ENCODE assay signal across 8 cellular contexts in the genomic region with DNA sequence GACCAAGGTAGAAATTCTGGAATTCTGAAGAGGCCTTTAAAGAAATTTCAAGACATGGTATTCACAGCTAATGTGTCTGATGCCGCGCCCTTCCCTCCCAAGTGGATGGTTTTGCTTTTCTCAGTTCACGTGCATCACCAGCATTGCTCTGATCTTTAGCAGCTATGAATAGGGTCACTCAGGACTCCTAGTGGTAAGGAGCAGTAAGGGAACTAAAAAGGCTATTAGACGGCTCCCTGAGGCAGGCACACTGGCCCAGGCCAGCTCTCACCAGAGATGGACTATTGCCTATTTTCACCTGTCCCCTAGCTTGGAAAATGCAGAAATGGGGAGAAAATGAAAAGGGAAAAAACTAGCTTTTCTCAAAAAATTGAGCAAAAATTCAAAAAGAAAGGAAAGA.
DNase-seq lines count a peak whose midpoint lies in the region; ATAC-seq, FAIRE-seq and TF ChIP-seq lines count a peak whose summit lies in the region.

No MANE protein-coding gene starts in this region.

- CTCF ChIA-PET in A549 (lab: Yijun Ruan, JAX): interaction anchor here (0.9 kb wide), 1 partner anchor 452 kb away, joined by 3 read pairs; no protein-coding TSS in a partner anchor

- TF ChIP-seq RAD21 in A549 (conservative IDR thresholded peaks at IDR 0.05 in 1 of 2, IDR thresholded peaks at IDR 0.05 in 1 of 2): no peak

- H3K27ac ChIP-seq in A549 (no peak overlapping the region), left lung (no peak overlapping the region), body of pancreas (no peak overlapping the region)

- H3K9me3 ChIP-seq in A549 (no peaks in the 10 kb centered on the region), left lung (no peaks in the 10 kb centered on the region), body of pancreas (no peaks in the 10 kb centered on the region)

- 13% methylated on average over 4 of the region's 4 CpGs for WGBS in A549 (ENCODE audit: missing lambda C conversion rate)
- 71 to 74% methylated on average over 4 of the region's 4 CpGs for WGBS in lower leg skin, 2 donors
- WGBS in body of pancreas, 2 donors: 67% methylated on average over 4 of the region's 4 CpGs

- TF ChIP-seq CTCF in A549 (IDR thresholded peaks at IDR 0.05): no peak
- TF ChIP-seq CTCF in left lung (IDR thresholded peaks at IDR 0.05): no peak
- TF ChIP-seq CTCF in lower leg skin (IDR thresholded peaks at IDR 0.05): no peak
- peak in 1 of 7 experiments; percentile 3 for TF ChIP-seq CTCF in body of pancreas (IDR thresholded peaks at IDR 0.05)

- TF ChIP-seq POLR2A in A549 (IDR thresholded peaks at IDR 0.05; ENCODE audit: low read length): no peak
- no peak for TF ChIP-seq POLR2A in lower leg skin (IDR thresholded peaks at IDR 0.05)
- no peak for TF ChIP-seq POLR2A in body of pancreas (IDR thresholded peaks at IDR 0.05)

- no peaks in the 10 kb centered on the region for H3K27me3 ChIP-seq in left lung
- H3K27me3 ChIP-seq in body of pancreas: no peaks in the 10 kb centered on the region

- H3K4me1 ChIP-seq in A549 (no peaks in the 10 kb centered on the region), left lung (no peaks in the 10 kb centered on the region), body of pancreas (no peaks in the 10 kb centered on the region)

- TF ChIP-seq EP300 in A549 (IDR thresholded peaks at IDR 0.05): no peak

- no peaks in the 10 kb centered on the region for H3K36me3 ChIP-seq in left lung
- no peaks in the 10 kb centered on the region for H3K36me3 ChIP-seq in body of pancreas (replicated peaks in 1 of 2; ENCODE audit: insufficient read depth in 1 of 2, low read depth in 2 of 2)

- no peak overlapping the region for H3K4me2 ChIP-seq in A549

- no peak overlapping the region for H3K4me3 ChIP-seq in A549
- H3K4me3 ChIP-seq in left lung: no peak overlapping the region
- H3K4me3 ChIP-seq in lower leg skin (ENCODE audit: low read depth, poor library complexity, severe bottlenecking): no peak overlapping the region
- no peak overlapping the region for H3K4me3 ChIP-seq in body of pancreas

- in situ Hi-C loops in SK-MEL-5 (cut with HindIII; ENCODE audit: low pct_unique_long_range_greater_than_20kb, low sequenced_read_pairs): no loop called here

- FAIRE-seq in A549 (lab: Jason Lieb, UNC): no peak

- POLR2A ChIA-PET in A549 (lab: Yijun Ruan, JAX): interaction anchor here (0.7 kb wide), 1 partner anchor 341 kb away, joined by 3 read pairs; no protein-coding TSS in a partner anchor

- peak; percentile 2 to 28 for DNase-seq in A549 (ENCODE audit: low read depth in 1 of 2, low spot score in 1 of 2)
- DNase-seq in SK-MEL-5 (ENCODE audit: low read depth, low spot score): peak; percentile 61
- no peak for DNase-seq in left lung
- DNase-seq in lower leg skin (ENCODE audit: low spot score in 2 of 2): no peak
- no peak for DNase-seq in body of pancreas
- no peak for DNase-seq in left ventricle myocardium superior

- intact Hi-C loops in left lung (cut with DNase I) (no loop called here), lower leg skin (cut with DNase I; ENCODE audit: low total_unique reads) (no loop called here), body of pancreas (cut with DNase I) (no loop called here), left ventricle myocardium superior (cut with micrococcal nuclease) (no loop called here)

- ATAC-seq in A549: peak; percentile 85 to 89; a peak in 5 of 6 replicates
- peak; percentile 71 for ATAC-seq in GM18502 (IDR thresholded peaks at IDR 0.05; ENCODE audit: poor library complexity, unreplicated experiment)
- peak; percentile 83 for ATAC-seq in HG02885 (IDR thresholded peaks at IDR 0.05; ENCODE audit: poor library complexity, unreplicated experiment)
- ATAC-seq in left lung: peak; percentile 58
- no peak for ATAC-seq in body of pancreas
- ATAC-seq in left ventricle myocardium superior: no peak

TF ChIP-seq in A549, 52 proteins besides CTCF, POLR2A, EP300 and RAD21:
- TF ChIP-seq ZNF302 (CRISPR knock-in tag; IDR thresholded peaks at IDR 0.05): no peak
- TF ChIP-seq, protein P1, sequence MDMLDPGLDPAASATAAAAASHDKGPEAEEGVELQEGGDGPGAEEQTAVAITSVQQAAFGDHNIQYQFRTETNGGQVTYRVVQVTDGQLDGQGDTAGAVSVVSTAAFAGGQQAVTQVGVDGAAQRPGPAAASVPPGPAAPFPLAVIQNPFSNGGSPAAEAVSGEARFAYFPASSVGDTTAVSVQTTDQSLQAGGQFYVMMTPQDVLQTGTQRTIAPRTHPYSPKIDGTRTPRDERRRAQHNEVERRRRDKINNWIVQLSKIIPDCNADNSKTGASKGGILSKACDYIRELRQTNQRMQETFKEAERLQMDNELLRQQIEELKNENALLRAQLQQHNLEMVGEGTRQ (IDR thresholded peaks at IDR 0.05): no peak
- no peak for TF ChIP-seq HOXA7 (CRISPR knock-in tag; IDR thresholded peaks at IDR 0.05)
- TF ChIP-seq BHLHE40 (IDR thresholded peaks at IDR 0.05; ENCODE audit: low read depth, low read length): no peak
- no peak for TF ChIP-seq JUN (IDR thresholded peaks at IDR 0.05)
- TF ChIP-seq, protein P2, sequence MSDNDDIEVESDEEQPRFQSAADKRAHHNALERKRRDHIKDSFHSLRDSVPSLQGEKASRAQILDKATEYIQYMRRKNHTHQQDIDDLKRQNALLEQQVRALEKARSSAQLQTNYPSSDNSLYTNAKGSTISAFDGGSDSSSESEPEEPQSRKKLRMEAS (IDR thresholded peaks at IDR 0.05): no peak
- TF ChIP-seq EHF (CRISPR knock-in tag; IDR thresholded peaks at IDR 0.05): no peak
- TF ChIP-seq SMC3 (IDR thresholded peaks at IDR 0.05): no peak
- no peak for TF ChIP-seq ESRRA (IDR thresholded peaks at IDR 0.05; ENCODE audit: borderline replicate concordance, low read length)
- TF ChIP-seq, protein P3, sequence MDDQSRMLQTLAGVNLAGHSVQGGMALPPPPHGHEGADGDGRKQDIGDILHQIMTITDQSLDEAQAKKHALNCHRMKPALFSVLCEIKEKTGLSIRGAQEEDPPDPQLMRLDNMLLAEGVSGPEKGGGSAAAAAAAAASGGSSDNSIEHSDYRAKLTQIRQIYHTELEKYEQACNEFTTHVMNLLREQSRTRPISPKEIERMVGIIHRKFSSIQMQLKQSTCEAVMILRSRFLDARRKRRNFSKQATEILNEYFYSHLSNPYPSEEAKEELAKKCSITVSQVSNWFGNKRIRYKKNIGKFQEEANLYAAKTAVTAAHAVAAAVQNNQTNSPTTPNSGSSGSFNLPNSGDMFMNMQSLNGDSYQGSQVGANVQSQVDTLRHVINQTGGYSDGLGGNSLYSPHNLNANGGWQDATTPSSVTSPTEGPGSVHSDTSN (IDR thresholded peaks at IDR 0.05): no peak
- TF ChIP-seq PHF8 (IDR thresholded peaks at IDR 0.05; ENCODE audit: borderline replicate concordance, low read depth): no peak
- no peak for TF ChIP-seq RCOR1 (IDR thresholded peaks at IDR 0.05; ENCODE audit: low read depth, low read length)
- TF ChIP-seq, protein P4, sequence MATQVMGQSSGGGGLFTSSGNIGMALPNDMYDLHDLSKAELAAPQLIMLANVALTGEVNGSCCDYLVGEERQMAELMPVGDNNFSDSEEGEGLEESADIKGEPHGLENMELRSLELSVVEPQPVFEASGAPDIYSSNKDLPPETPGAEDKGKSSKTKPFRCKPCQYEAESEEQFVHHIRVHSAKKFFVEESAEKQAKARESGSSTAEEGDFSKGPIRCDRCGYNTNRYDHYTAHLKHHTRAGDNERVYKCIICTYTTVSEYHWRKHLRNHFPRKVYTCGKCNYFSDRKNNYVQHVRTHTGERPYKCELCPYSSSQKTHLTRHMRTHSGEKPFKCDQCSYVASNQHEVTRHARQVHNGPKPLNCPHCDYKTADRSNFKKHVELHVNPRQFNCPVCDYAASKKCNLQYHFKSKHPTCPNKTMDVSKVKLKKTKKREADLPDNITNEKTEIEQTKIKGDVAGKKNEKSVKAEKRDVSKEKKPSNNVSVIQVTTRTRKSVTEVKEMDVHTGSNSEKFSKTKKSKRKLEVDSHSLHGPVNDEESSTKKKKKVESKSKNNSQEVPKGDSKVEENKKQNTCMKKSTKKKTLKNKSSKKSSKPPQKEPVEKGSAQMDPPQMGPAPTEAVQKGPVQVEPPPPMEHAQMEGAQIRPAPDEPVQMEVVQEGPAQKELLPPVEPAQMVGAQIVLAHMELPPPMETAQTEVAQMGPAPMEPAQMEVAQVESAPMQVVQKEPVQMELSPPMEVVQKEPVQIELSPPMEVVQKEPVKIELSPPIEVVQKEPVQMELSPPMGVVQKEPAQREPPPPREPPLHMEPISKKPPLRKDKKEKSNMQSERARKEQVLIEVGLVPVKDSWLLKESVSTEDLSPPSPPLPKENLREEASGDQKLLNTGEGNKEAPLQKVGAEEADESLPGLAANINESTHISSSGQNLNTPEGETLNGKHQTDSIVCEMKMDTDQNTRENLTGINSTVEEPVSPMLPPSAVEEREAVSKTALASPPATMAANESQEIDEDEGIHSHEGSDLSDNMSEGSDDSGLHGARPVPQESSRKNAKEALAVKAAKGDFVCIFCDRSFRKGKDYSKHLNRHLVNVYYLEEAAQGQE (IDR thresholded peaks at IDR 0.05): no peak
- no peak for TF ChIP-seq MYC (IDR thresholded peaks at IDR 0.05; ENCODE audit: borderline replicate concordance, low read length)
- no peak for TF ChIP-seq RFX5 (IDR thresholded peaks at IDR 0.05)
- no peak for TF ChIP-seq HOXB5 (CRISPR knock-in tag; IDR thresholded peaks at IDR 0.05)
- TF ChIP-seq MAZ (IDR thresholded peaks at IDR 0.05; ENCODE audit: borderline replicate concordance, low read depth, low read length): no peak
TF ChIP-seq in A549: peak in this region for 0.

Comparison
In these comparisons a context has a peak if more than half of its experiments do, and no peak if none do; other contexts are left out.
1. ATAC-seq: peak in A549 (2 of 2), GM18502 (single experiment), HG02885 (single experiment) and left lung (single experiment); none in body of pancreas (single experiment) and left ventricle myocardium superior (single experiment).
2. DNase-seq: peak in A549 (2 of 2) and SK-MEL-5 (single experiment); none in left lung (0 of 2), lower leg skin (0 of 2), body of pancreas (0 of 4) and left ventricle myocardium superior (single experiment).